ENCODE assay signal across 8 cellular contexts in the genomic region with DNA sequence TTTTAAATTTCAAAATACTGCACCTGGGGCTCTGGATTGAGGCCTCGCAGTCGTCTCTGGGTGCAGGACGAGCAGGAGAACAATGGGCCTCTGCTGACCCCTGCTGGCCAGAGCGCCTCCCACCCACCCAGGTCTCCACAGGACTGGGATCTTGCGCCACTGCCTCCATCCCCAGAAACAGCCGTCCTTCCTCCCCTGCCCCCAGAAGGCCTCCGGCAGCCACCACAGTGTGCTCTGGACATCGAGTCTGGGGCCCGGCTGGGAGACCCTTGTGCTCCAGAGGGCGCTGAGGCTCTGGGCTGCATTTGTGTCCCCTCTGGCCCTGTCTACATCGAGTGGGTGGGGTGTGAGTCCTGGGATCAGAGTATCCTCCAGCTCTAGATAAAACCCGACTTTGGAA. TPM values are rescaled to one million over a fixed set of nuclear protein-coding genes. Genes with fewer than 3 reads are reported as not detected.
DNase-seq lines count a peak whose midpoint lies in the region; ATAC-seq, FAIRE-seq and TF ChIP-seq lines count a peak whose summit lies in the region.

No MANE protein-coding gene starts in this region.

- no peaks in the 10 kb centered on the region for H3K27me3 ChIP-seq in lung (ENCODE audit: control insufficient read depth, insufficient read depth)

- peak; percentile 85 for TF ChIP-seq CTCF in lung (IDR thresholded peaks at IDR 0.05; ENCODE audit: control extremely low read depth, extremely low read depth)

- H3K4me1 ChIP-seq in lung (ENCODE audit: control insufficient read depth in 2 of 2, insufficient read depth in 2 of 2, low read length in 2 of 2), result no peaks in the 10 kb centered on the region

- H3K4me3 ChIP-seq in lung, result no peak overlapping the region

- FAIRE-seq in H54 (lab: Jason Lieb, UNC), result no peak

- no peak for TF ChIP-seq POLR2A in H54 (IDR thresholded peaks at IDR 0.05; ENCODE audit: low read depth, low read length)

- H3K9me3 ChIP-seq in lung (ENCODE audit: control insufficient read depth in 2 of 2, insufficient read depth in 1 of 2, low read length in 1 of 2), result peaks cover 0 to 1% of the 10 kb centered on the region in 2 donors

- 13% methylated on average over 12 of the region's 12 CpGs for WGBS in lung, 2 donors

- H3K27ac ChIP-seq in lung (ENCODE audit: low read depth in 1 of 2, low read length in 1 of 2), result no peak overlapping the region

- peak; percentile 90 for ATAC-seq in lung (ENCODE audit: insufficient read depth, low FRiP score)
- ATAC-seq in HG03469 (IDR thresholded peaks at IDR 0.05; ENCODE audit: unreplicated experiment), result no peak

- peak in 12 of 14 donors; percentile 22 to 85 (median 65) for DNase-seq in C1 segment of cervical spinal cord (lab: John Stamatoyannopoulos, UW)
- DNase-seq in H54 (ENCODE audit: insufficient read length, low spot score), result peak; percentile 64
- DNase-seq in NCI-H524 (lab: John Stamatoyannopoulos, UW), result peak; percentile 70 to 83
- peak; percentile 90 to 93 for DNase-seq in activated CD4-positive, alpha-beta T cell treated with anti-CD3 and anti-CD28 coated beads, Interleukin-2, amount 50 U/mL, for 48 hours
- peak; percentile 41 to 69 for DNase-seq in dermis microvascular lymphatic vessel endothelial cell (ENCODE audit: low read depth in 2 of 2)
- peak; percentile 85 for DNase-seq in lung (ENCODE audit: low spot score)
- DNase-seq in stimulated activated CD8-positive, alpha-beta memory T cell treated with anti-CD3 and anti-CD28 coated beads, Interleukin-12 subunit alpha, Interleukin-12 subunit beta, amount 100 ng/mL, for 1 hour (ENCODE audit: low read depth), result peak; percentile 65

- H3K36me3 ChIP-seq in lung (ENCODE audit: control insufficient read depth in 2 of 2, insufficient read depth in 2 of 2, low read length in 2 of 2), result no peaks in the 10 kb centered on the region

RNA-seq across cellular contexts. Expression of a gene that starts 6.7 kb away (rescaled TPM):
- total RNA-seq in dermis microvascular lymphatic vessel endothelial cell (not detected in 2 replicates), lung (1 to 10 TPM; 3.5 to 7.9 TPM)
- 1 to 10 TPM in 1 of 2 donors, under 1 TPM in 1; 0.47 to 1.5 TPM for polyA plus RNA-seq in lung

RNA-seq across cellular contexts. Expression of a gene that starts 23.3 kb away (rescaled TPM):
- total RNA-seq in dermis microvascular lymphatic vessel endothelial cell (0.90 and 2.0 TPM in 2 replicates), lung (10 to 100 TPM; 42.7 to 74.6 TPM)
- polyA plus RNA-seq in lung, result 10 to 100 TPM; 19.3 to 25.1 TPM

RNA-seq across cellular contexts. Expression of a gene that starts 58.4 kb away (rescaled TPM):
- total RNA-seq in dermis microvascular lymphatic vessel endothelial cell (67.9 and 84.5 TPM in 2 replicates), lung (10 to 100 TPM; 45.1 to 64.9 TPM)
- 10 to 100 TPM; 51.0 to 57.2 TPM for polyA plus RNA-seq in lung

Comparison
In these comparisons a context has a peak if more than half of its experiments do, and no peak if none do; other contexts are left out.
1. RNA of a gene that starts 23.3 kb away (total RNA-seq): 42.7 to 74.6 TPM in lung; 0.90 to 2.0 TPM in dermis microvascular lymphatic vessel endothelial cell; every median in the first group is over 10 times any median in the second.
2. Peak in every context shown above with its lines, with median percentiles within 50 percentile points of each other: DNase-seq.